In genomic region chr1:70990460-70991253, GRCh38 we compare ENCODE assay signal across 23 cellular contexts. TPM values are rescaled to one million over a fixed set of nuclear protein-coding genes. Genes with fewer than 3 reads are reported as not detected.
DNase-seq lines count a peak whose midpoint lies in the region; ATAC-seq and TF ChIP-seq lines count a peak whose summit lies in the region.
"Had no signal": no experiment of that assay in that cellular context is flagged by ENCODE, and none has a peak within 500 bp of the region (broad histone marks: within the 10 kb centered on the region; RNA-seq: fewer than 3 reads in every experiment).

No MANE protein-coding gene starts in this region.

- POLR2A ChIA-PET in OCI-LY7 (lab: Charles Lee): interaction anchor here (1.5 to 3.9 kb wide), 3 partner anchors 10 to 13 kb away, joined by 3 to 30 read pairs (median 5); no protein-coding TSS in a partner anchor

- no peak for TF ChIP-seq CTCF in OCI-LY7 (conservative IDR thresholded peaks at IDR 0.05; ENCODE audit: low read length)

- no peak overlapping the region for H3K27ac ChIP-seq in OCI-LY7 (ENCODE audit: low read depth, low read length, poor library complexity, severe bottlenecking)
- H3K27ac ChIP-seq: heart right ventricle, left lung, spleen, WERI-Rb-1 had no signal

- no peaks in the 10 kb centered on the region for H3K9me3 ChIP-seq in OCI-LY7 (ENCODE audit: low read length)
- H3K9me3 ChIP-seq: heart right ventricle, left lung, spleen had no signal

- no peak overlapping the region for H2AFZ ChIP-seq in OCI-LY7 (ENCODE audit: low read length)

- intact Hi-C loops in OCI-LY7 (cut with micrococcal nuclease; ENCODE audit: unreplicated experiment): no loop called here

- no TSS peak for BruUV-seq in OCI-LY7 (replicated peaks; lab: Mats Ljungman, UMichigan)

- no peaks in the 10 kb centered on the region for H3K79me2 ChIP-seq in OCI-LY7 (ENCODE audit: insufficient read depth, low read depth, low read length)

- no peaks in the 10 kb centered on the region for H3K36me3 ChIP-seq in OCI-LY7 (ENCODE audit: insufficient read depth, low read length)
- H3K36me3 ChIP-seq: heart right ventricle, left lung, spleen, WERI-Rb-1 had no signal

- DNase-seq in NCI-H1105 (lab: John Stamatoyannopoulos, UW): peak; percentile 68
- peak; percentile 82 for DNase-seq in NCI-H2029 (lab: John Stamatoyannopoulos, UW)
- DNase-seq in NCI-H526 treated with DMSO at 0.1 percent for 48 hours (lab: John Stamatoyannopoulos, UW): peak; percentile 79
- DNase-seq in left kidney (ENCODE audit: low read depth, low spot score): peak; percentile 56
- DNase-seq in OCI-LY7 (ENCODE audit: low spot score): no peak
- no peak for DNase-seq in central memory CD4-positive, alpha-beta T cell
- DNase-seq: activated CD8-positive, alpha-beta memory T cell treated with anti-CD3 and anti-CD28 coated beads, Interleukin-2, amount 50 U/mL, for 4 hours; activated naive CD8-positive, alpha-beta T cell treated with anti-CD3 and anti-CD28 coated beads, Interleukin-2, amount 10 ng/mL, durations not matched to agents 7 days and 5 days; effector CD4-positive, alpha-beta T cell; GOT3; heart right ventricle; Kasumi-1; naive B cell; NCI-H1694 treated with DMSO at 0.1 percent for 48 hours; NK-92 treated with Interleukin-12 subunit alpha and Interleukin-12 subunit beta, amount 100 ng/mL, for 24 hours; retina; spleen; stimulated activated CD4-positive, alpha-beta T cell treated with anti-CD3 and anti-CD28 coated beads, Interleukin-4, amount 100 ng/mL, for 1 hour; stimulated activated naive CD4-positive, alpha-beta T cell treated with Interleukin-2 at 50 U/mL for 16 hours; WERI-Rb-1 had no signal

- ATAC-seq in GM21423 (IDR thresholded peaks at IDR 0.05; ENCODE audit: unreplicated experiment): no peak
- ATAC-seq: activated T-helper 17 cell treated with anti-CD3 and anti-CD28 coated beads, Interleukin-2, amount 50 U/mL, for 72 hours; heart right ventricle; left lung had no signal

- H4K20me1 ChIP-seq in OCI-LY7 (ENCODE audit: insufficient read depth, low read length): no peaks in the 10 kb centered on the region

- H3K4me2 ChIP-seq in OCI-LY7 (ENCODE audit: low read length): no peak overlapping the region

- no peaks in the 10 kb centered on the region for H3K9me2 ChIP-seq in OCI-LY7 (ENCODE audit: insufficient read depth, low read length)

- peaks cover 41% of the 10 kb centered on the region for H3K4me1 ChIP-seq in OCI-LY7 (ENCODE audit: insufficient read depth, low read length, poor library complexity, severe bottlenecking)
- H3K4me1 ChIP-seq: heart right ventricle, left lung, spleen had no signal

- CTCF ChIA-PET in OCI-LY7 (lab: Charles Lee; ENCODE audit: unreplicated experiment): no interaction called here

- H3K4me3 ChIP-seq in OCI-LY7 (ENCODE audit: low read depth, low read length, poor library complexity, severe bottlenecking): no peak overlapping the region
- H3K4me3 ChIP-seq: heart right ventricle, left lung, spleen had no signal

RNA-seq across cellular contexts. Expression of gene PTGER3, which starts 57.0 kb away (rescaled TPM):
- 0.13 TPM in 1 of 2 replicates, not detected in the other for total RNA-seq in OCI-LY7 (2014; rRNA removed; shearing (Covaris generic))
- not detected in 2 replicates for total RNA-seq in OCI-LY7 (2022)
- total RNA-seq: activated T-helper 17 cell treated with anti-CD3 and anti-CD28 coated beads, Interleukin-2, amount 50 U/mL, for 72 hours had no signal

Comparison
In these comparisons a context has a peak if more than half of its experiments do, and no peak if none do; other contexts are left out.
1. DNase-seq: peak in NCI-H1105 (single experiment), NCI-H2029 (single experiment), NCI-H526 treated with DMSO at 0.1 percent for 48 hours (single experiment) and left kidney (single experiment); none in OCI-LY7 (single experiment) and central memory CD4-positive, alpha-beta T cell (single experiment).